8 cellular contexts compared by ENCODE assay signal in the genomic region with DNA sequence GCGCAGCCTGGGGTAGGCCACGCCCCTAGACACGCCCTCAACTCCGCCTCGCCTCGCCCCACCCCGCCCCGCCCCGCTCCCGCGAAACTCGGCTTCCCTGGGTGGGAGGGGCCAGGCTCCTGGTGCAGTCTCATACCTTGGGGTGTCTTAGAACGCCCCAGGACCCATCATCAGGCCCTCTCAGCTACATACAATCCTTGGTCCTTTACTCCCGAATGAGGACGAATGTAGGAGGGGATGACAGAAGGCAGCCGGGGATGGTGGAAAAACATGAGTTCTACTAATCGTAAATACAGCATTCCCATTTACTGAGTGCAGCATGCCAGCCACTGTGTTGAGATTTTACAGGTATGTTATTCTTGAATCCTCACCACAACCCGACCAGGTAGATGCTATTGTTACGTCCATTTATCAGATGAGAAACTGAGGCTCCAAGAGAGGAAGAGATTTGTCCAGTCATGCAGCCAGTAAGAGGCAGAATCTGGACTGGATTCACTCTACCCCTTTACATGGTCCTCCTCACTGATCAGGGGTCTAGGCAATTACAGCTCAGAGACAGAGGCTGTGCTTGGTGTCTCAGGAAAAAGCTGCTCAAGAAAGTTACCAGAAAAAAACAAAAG. TPM values are rescaled to one million over a fixed set of nuclear protein-coding genes. Genes with fewer than 3 reads are reported as not detected.
DNase-seq lines count a peak whose midpoint lies in the region; ATAC-seq and TF ChIP-seq lines count a peak whose summit lies in the region.

No MANE protein-coding gene starts in this region.

- TF ChIP-seq CTCF in H9 (conservative IDR thresholded peaks at IDR 0.05) (no peak), VCaP (conservative IDR thresholded peaks at IDR 0.05) (no peak), fibroblast of villous mesenchyme (IDR thresholded peaks at IDR 0.05; ENCODE audit: insufficient read depth, low read depth, low read length) (no peak)

- no peak overlapping the region for H3K56ac ChIP-seq in H9 (ENCODE audit: insufficient read length, low read depth, low read length)

- no peak overlapping the region for H3T11ph ChIP-seq in H9 (ENCODE audit: low read length)

- no peak overlapping the region for H4K8ac ChIP-seq in H9 (replicated peaks; ENCODE audit: insufficient read length, low read depth, low read length)

- no peaks in the 10 kb centered on the region for H3K36me3 Mint-ChIP-seq in H9 (ENCODE audit: insufficient read depth in 1 of 3, low read depth in 3 of 3)

- no peak overlapping the region for H3K27ac Mint-ChIP-seq in H9

- H3K9me3 Mint-ChIP-seq in H9: no peaks in the 10 kb centered on the region

- H4K91ac ChIP-seq in H9 (ENCODE audit: insufficient read length, low read depth, low read length): no peak overlapping the region

- H3K27me3 ChIP-seq in H9 (ENCODE audit: insufficient read depth, low read length) (no peaks in the 10 kb centered on the region), skeletal muscle tissue (ENCODE audit: control insufficient read depth in 3 of 3, insufficient read depth in 3 of 3, low read length in 3 of 3) (no peaks in the 10 kb centered on the region)

- H3K36me3 ChIP-seq in skeletal muscle tissue (ENCODE audit: control insufficient read depth in 3 of 3, insufficient read depth in 3 of 3, low read length in 3 of 3): no peaks in the 10 kb centered on the region

- H3K14ac ChIP-seq in H9 (ENCODE audit: insufficient read depth, low read length): no peak overlapping the region

- no peaks in the 10 kb centered on the region for H3K79me2 ChIP-seq in H9 (ENCODE audit: insufficient read depth, low read length)

- DNase-seq in H9: no peak
- DNase-seq in fibroblast of villous mesenchyme (ENCODE audit: low read depth): no peak
- DNase-seq in NCI-H146 (lab: John Stamatoyannopoulos, UW): no peak
- no peak for DNase-seq in GM19240 (ENCODE audit: insufficient read length, low spot score)
- no peak for DNase-seq in NCI-H2081 (lab: John Stamatoyannopoulos, UW)

- H3K27me3 Mint-ChIP-seq in H9 (ENCODE audit: low read depth): peaks cover 6% of the 10 kb centered on the region

- H4K20me1 ChIP-seq in H9 (ENCODE audit: control insufficient read depth, insufficient read depth, insufficient read length): no peaks in the 10 kb centered on the region

- H3K4me1 ChIP-seq in H9 (ENCODE audit: insufficient read depth, low read length) (peaks cover 8% of the 10 kb centered on the region), skeletal muscle tissue (ENCODE audit: control insufficient read depth in 3 of 3, insufficient read depth in 3 of 3, low read length in 3 of 3) (peaks cover 33 to 37% (median 35%) of the 10 kb centered on the region in 3 donors)

- H3K4me3 ChIP-seq in fibroblast of villous mesenchyme (ENCODE audit: low read depth, low read length): peak overlapping the region; percentile 59
- peak overlapping the region; percentile 43 to 77 (median 74) for H3K4me3 ChIP-seq in skeletal muscle tissue (ENCODE audit: low read length in 3 of 3)

- peak overlapping the region; percentile 60 for H3K4me2 ChIP-seq in H9 (ENCODE audit: insufficient read depth, insufficient read length, low read length)

- H3K9me3 ChIP-seq in H9 (ENCODE audit: control insufficient read depth, low read depth, low read length) (no peaks in the 10 kb centered on the region), skeletal muscle tissue (ENCODE audit: control insufficient read depth in 3 of 3, low read length in 3 of 3) (no peaks in the 10 kb centered on the region)

- no peak for ATAC-seq in HG03045 (IDR thresholded peaks at IDR 0.05; ENCODE audit: unreplicated experiment)

- no peak overlapping the region for H2BK12ac ChIP-seq in H9 (ENCODE audit: insufficient read length, low read depth, low read length)

- H2BK20ac ChIP-seq in H9 (ENCODE audit: low read depth, low read length, poor library complexity, severe bottlenecking): no peak overlapping the region

- H3K9ac ChIP-seq in H9 (ENCODE audit: extremely low read depth, insufficient read length, low read length): no peak overlapping the region
- H3K9ac ChIP-seq in skeletal muscle tissue (ENCODE audit: low read depth in 1 of 3, low read length in 3 of 3): peak overlapping the region in 2 of 3 donors; percentile 45 to 74

- H3K4ac ChIP-seq in H9 (ENCODE audit: low read depth, low read length): no peak overlapping the region

- H3K23ac ChIP-seq in H9 (ENCODE audit: insufficient read length, low read depth, low read length): no peak overlapping the region

- no peak overlapping the region for H2BK120ac ChIP-seq in H9 (ENCODE audit: low read depth, low read length, poor library complexity, severe bottlenecking)

- no peaks in the 10 kb centered on the region for H3K79me1 ChIP-seq in H9 (ENCODE audit: insufficient read depth, low read depth, low read length, poor library complexity, severe bottlenecking)

- H2AK5ac ChIP-seq in H9 (ENCODE audit: insufficient read length, low read length): no peak overlapping the region

- H3K27ac ChIP-seq in H9 (ENCODE audit: insufficient read length, low read depth, low read length) (no peak overlapping the region), VCaP (peak overlapping the region; percentile 34; the same call in 1 of the 2 replicates), skeletal muscle tissue (ENCODE audit: low read depth, low read length) (peak overlapping the region; percentile 69)

- no peak overlapping the region for H2BK5ac ChIP-seq in H9 (ENCODE audit: insufficient read length, low read length)

- peaks cover 34 to 41% of the 10 kb centered on the region in 2 experiments for H3K4me1 Mint-ChIP-seq in H9

- H2BK15ac ChIP-seq in H9 (ENCODE audit: low read depth, low read length): no peak overlapping the region

- H3K4me3 Mint-ChIP-seq in H9: peak overlapping the region; percentile 74 to 87

- H2AFZ ChIP-seq in H9 (ENCODE audit: low read length): no peak overlapping the region

- no CpG with 5 or more reads among the region's 19 CpGs for WGBS in H9 (ENCODE audit: extremely low coverage, insufficient read length, low lambda C conversion rate)

- H3K23me2 ChIP-seq in H9 (ENCODE audit: insufficient read length, low read depth, low read length, poor library complexity, severe bottlenecking): peaks cover 8% of the 10 kb centered on the region

- H4K5ac ChIP-seq in H9 (ENCODE audit: insufficient read length, low read depth, low read length): no peak overlapping the region

- H3K18ac ChIP-seq in H9 (ENCODE audit: insufficient read length, low read depth, low read length): no peak overlapping the region

RNA-seq across cellular contexts. Expression of a gene that starts 6.8 kb away (rescaled TPM):
- total RNA-seq in H9 (2021) (1.3 and 1.7 TPM in 2 replicates), fibroblast of villous mesenchyme (0.32 and 0.43 TPM in 2 replicates), skeletal muscle tissue (15.1 TPM)

RNA-seq across cellular contexts. Expression of a gene that starts 14.2 kb away (rescaled TPM):
- total RNA-seq in H9 (2021) (85.7 and 87.8 TPM in 2 replicates), fibroblast of villous mesenchyme (37.0 and 50.1 TPM in 2 replicates), skeletal muscle tissue (33.4 TPM)

RNA-seq across cellular contexts. Expression of a gene that starts 31.0 kb away (rescaled TPM):
- 68.4 TPM in 2 replicates for total RNA-seq in H9 (2021)
- 77.7 and 93.7 TPM in 2 replicates for total RNA-seq in fibroblast of villous mesenchyme
- total RNA-seq in skeletal muscle tissue: 41.2 TPM

RNA-seq across cellular contexts. Expression of a gene that starts 36.6 kb away (rescaled TPM):
- total RNA-seq in H9 (2021) (13.2 and 16.3 TPM in 2 replicates), fibroblast of villous mesenchyme (4.2 and 5.2 TPM in 2 replicates), skeletal muscle tissue (2.6 TPM)

RNA-seq across cellular contexts. Expression of a gene that starts 55.8 kb away (rescaled TPM):
- not detected in 2 replicates for total RNA-seq in H9 (2021)
- total RNA-seq in fibroblast of villous mesenchyme: not detected in 2 replicates
- not detected for total RNA-seq in skeletal muscle tissue
